6 cellular contexts compared by ENCODE assay signal in genomic region chr21:8399866-8400265, GRCh38.
ATAC-seq lines count a peak whose summit lies in the region.

No MANE protein-coding gene starts in this region.

- ATAC-seq in GM18502 (IDR thresholded peaks at IDR 0.05; ENCODE audit: poor library complexity, unreplicated experiment) (peak; percentile 58), GM18867 (IDR thresholded peaks at IDR 0.05; ENCODE audit: unreplicated experiment) (peak; percentile 84), HG02763 (IDR thresholded peaks at IDR 0.05; ENCODE audit: unreplicated experiment) (peak; percentile 65), HG02885 (IDR thresholded peaks at IDR 0.05; ENCODE audit: poor library complexity, unreplicated experiment) (peak; percentile 54), HG03432 (IDR thresholded peaks at IDR 0.05; ENCODE audit: unreplicated experiment) (peak; percentile 39), HG03521 (IDR thresholded peaks at IDR 0.05; ENCODE audit: unreplicated experiment) (peak; percentile 68)

Comparison
In these comparisons a context has a peak if more than half of its experiments do, and no peak if none do; other contexts are left out.
1. Peak in every context shown above with its lines: ATAC-seq.